In the genomic region with DNA sequence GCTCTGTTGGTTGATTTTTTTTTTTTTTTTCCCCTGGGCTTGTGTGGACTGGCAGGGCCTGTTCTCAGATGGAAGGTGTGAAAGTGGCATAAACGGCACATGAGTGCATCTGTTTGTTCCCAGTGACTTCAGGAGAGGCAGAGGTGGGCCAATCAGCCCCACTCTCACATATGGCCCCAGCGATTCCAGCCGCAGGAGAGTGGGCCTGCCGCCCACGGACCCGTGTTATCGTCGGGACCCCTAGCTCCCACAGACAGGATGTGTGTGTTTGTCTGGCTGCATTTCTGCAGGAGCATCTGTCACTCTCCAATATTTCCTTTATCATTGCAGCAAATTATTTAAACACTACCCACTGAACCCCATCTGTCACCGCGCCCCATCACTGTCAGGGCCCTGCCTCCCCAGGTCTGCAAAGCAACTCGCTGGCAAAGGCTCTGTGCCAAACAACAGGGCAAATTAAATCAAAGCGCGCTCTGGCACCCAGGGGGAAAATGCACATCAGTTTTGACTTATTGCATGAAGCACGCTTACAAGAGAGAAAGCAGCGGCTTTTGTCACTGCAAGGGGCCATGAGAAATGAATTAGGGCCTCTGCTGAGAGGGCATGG, we compare ENCODE assay signal across 19 cellular contexts.
"Had no signal": no experiment of that assay in that cellular context is flagged by ENCODE, and none has a peak within 500 bp of the region (broad histone marks: within the 10 kb centered on the region; RNA-seq: fewer than 3 reads in every experiment).

No MANE protein-coding gene starts in this region.

- H3K27ac ChIP-seq: KMS-11, SJSA1, SK-N-MC had no signal

- H3K9me3 ChIP-seq: SJSA1 had no signal

- H3K27me3 ChIP-seq: SJSA1 had no signal

- H3K36me3 ChIP-seq: SJSA1 had no signal

- H3K4me3 ChIP-seq: SJSA1, SK-N-MC had no signal

- H3K4me2 ChIP-seq: KMS-11 had no signal

- DNase-seq: IMR-90, Kasumi-1, MM.1S, NCI-H1105, NCI-H1436 treated with DMSO at 0.1 percent for 48 hours, NCI-H187, NCI-H2029, NCI-H2081 treated with DMSO at 0.1 percent for 48 hours, NCI-H2227 treated with DMSO at 0.1 percent for 48 hours, NCI-H524, NCI-H526 treated with DMSO at 0.1 percent for 48 hours, NCI-H774, Right ventricle myocardium superior, RPMI8226, SIG-M5, T-helper 1 cell had no signal

- H3K4me1 ChIP-seq: SJSA1 had no signal

- H3K9ac ChIP-seq: KMS-11 had no signal
